2 cellular contexts compared by ENCODE assay signal in the genomic region with DNA sequence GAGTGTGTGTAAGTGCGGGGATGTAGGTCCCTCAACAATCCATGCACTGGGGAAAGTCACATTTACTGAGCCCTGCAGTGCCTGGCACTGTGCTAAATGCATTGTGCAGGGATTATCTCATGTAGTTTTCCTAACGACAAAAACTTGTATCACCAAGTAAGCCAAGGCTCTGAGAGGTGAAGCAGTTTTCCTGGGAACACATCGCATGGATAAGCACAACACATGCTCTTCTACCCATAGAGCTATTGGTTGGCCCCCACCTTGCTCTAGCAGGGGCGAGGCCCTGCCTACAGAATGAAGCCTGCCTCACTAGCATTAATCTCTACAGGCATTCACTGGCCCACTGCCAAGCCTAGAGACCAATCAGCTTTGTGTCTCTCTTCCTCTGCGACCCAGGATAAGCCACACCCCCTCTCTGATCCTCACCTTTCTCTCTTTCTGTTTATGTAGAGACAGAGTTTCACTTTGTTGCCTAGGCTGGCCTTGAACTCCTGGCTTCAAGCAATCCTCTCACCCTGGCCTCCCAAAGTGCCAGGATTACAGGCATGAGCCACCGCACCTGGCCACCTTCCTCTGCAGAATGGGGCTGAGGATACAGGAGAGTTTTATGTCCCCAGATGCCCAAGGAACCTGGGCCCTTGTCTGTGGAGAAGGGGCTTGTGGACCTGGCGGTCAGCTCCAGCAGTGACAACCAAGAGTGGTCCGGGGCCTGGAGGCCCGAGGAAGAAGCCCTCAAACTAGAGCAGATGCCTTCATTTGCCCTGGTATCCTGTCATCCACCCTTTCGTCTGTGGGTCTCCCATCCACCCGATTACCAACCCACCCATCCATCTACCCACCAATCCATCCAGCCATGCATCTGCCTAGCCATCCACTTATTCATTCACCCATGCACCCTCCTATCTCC.
TF ChIP-seq lines count a peak whose summit lies in the region.

No MANE protein-coding gene starts in this region.

TF ChIP-seq in IMR-90, 13 proteins besides CTCF, POLR2A, EP300 and RAD21:
- no peak for TF ChIP-seq RFX5 (IDR thresholded peaks at IDR 0.05; ENCODE audit: low read depth, low read length)
- no peak for TF ChIP-seq FOS (IDR thresholded peaks at IDR 0.05; ENCODE audit: low read depth, low read length)

TF ChIP-seq in HepG2, 621 proteins besides CTCF, POLR2A, EP300 and RAD21 (continues in another document):
- TF ChIP-seq ZBTB1 (CRISPR knock-in tag; IDR thresholded peaks at IDR 0.05; ENCODE audit: borderline replicate concordance): no peak
- TF ChIP-seq ZNF460 (CRISPR knock-in tag; IDR thresholded peaks at IDR 0.05; ENCODE audit: borderline replicate concordance): no peak; the same call in 1 of the 2 replicates
- TF ChIP-seq IRF9 (CRISPR knock-in tag; IDR thresholded peaks at IDR 0.05; ENCODE audit: borderline replicate concordance): 0 out of 2 replicates have a peak, but pooled peaks have one; percentile 49
- TF ChIP-seq CENPT (CRISPR knock-in tag; IDR thresholded peaks at IDR 0.05; ENCODE audit: low read depth): no peak
- peak; percentile 90 for TF ChIP-seq ZFX (CRISPR knock-in tag; IDR thresholded peaks at IDR 0.05; ENCODE audit: low read depth)
- TF ChIP-seq SP4 (CRISPR knock-in tag; IDR thresholded peaks at IDR 0.05): 0 out of 2 replicates have a peak, but pooled peaks have one; percentile 24
- TF ChIP-seq, protein P1, sequence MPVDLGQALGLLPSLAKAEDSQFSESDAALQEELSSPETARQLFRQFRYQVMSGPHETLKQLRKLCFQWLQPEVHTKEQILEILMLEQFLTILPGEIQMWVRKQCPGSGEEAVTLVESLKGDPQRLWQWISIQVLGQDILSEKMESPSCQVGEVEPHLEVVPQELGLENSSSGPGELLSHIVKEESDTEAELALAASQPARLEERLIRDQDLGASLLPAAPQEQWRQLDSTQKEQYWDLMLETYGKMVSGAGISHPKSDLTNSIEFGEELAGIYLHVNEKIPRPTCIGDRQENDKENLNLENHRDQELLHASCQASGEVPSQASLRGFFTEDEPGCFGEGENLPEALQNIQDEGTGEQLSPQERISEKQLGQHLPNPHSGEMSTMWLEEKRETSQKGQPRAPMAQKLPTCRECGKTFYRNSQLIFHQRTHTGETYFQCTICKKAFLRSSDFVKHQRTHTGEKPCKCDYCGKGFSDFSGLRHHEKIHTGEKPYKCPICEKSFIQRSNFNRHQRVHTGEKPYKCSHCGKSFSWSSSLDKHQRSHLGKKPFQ (CRISPR knock-in tag; IDR thresholded peaks at IDR 0.05; ENCODE audit: insufficient replicate concordance): no peak
- TF ChIP-seq ZFY (CRISPR knock-in tag; IDR thresholded peaks at IDR 0.05): peak; percentile 85
- TF ChIP-seq IRF2 (CRISPR knock-in tag; IDR thresholded peaks at IDR 0.05): peak; percentile 84; the same call in 1 of the 2 replicates
- TF ChIP-seq ISL2 (CRISPR knock-in tag; IDR thresholded peaks at IDR 0.05): peak; percentile 78; the same call in 1 of the 2 replicates
- TF ChIP-seq, protein P2, sequence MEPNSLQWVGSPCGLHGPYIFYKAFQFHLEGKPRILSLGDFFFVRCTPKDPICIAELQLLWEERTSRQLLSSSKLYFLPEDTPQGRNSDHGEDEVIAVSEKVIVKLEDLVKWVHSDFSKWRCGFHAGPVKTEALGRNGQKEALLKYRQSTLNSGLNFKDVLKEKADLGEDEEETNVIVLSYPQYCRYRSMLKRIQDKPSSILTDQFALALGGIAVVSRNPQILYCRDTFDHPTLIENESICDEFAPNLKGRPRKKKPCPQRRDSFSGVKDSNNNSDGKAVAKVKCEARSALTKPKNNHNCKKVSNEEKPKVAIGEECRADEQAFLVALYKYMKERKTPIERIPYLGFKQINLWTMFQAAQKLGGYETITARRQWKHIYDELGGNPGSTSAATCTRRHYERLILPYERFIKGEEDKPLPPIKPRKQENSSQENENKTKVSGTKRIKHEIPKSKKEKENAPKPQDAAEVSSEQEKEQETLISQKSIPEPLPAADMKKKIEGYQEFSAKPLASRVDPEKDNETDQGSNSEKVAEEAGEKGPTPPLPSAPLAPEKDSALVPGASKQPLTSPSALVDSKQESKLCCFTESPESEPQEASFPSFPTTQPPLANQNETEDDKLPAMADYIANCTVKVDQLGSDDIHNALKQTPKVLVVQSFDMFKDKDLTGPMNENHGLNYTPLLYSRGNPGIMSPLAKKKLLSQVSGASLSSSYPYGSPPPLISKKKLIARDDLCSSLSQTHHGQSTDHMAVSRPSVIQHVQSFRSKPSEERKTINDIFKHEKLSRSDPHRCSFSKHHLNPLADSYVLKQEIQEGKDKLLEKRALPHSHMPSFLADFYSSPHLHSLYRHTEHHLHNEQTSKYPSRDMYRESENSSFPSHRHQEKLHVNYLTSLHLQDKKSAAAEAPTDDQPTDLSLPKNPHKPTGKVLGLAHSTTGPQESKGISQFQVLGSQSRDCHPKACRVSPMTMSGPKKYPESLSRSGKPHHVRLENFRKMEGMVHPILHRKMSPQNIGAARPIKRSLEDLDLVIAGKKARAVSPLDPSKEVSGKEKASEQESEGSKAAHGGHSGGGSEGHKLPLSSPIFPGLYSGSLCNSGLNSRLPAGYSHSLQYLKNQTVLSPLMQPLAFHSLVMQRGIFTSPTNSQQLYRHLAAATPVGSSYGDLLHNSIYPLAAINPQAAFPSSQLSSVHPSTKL (CRISPR knock-in tag; IDR thresholded peaks at IDR 0.05): peak; percentile 80
- peak; percentile 64 for TF ChIP-seq POGZ (CRISPR knock-in tag; IDR thresholded peaks at IDR 0.05)
- TF ChIP-seq NR2F6 (IDR thresholded peaks at IDR 0.05): peak; percentile 86
- peak; percentile 95 for TF ChIP-seq NR2F6 (CRISPR knock-in tag; IDR thresholded peaks at IDR 0.05)
- peak; percentile 30; the same call in 1 of the 2 replicates for TF ChIP-seq FOXC1 (CRISPR knock-in tag; IDR thresholded peaks at IDR 0.05; ENCODE audit: borderline replicate concordance)
- TF ChIP-seq, protein P3, sequence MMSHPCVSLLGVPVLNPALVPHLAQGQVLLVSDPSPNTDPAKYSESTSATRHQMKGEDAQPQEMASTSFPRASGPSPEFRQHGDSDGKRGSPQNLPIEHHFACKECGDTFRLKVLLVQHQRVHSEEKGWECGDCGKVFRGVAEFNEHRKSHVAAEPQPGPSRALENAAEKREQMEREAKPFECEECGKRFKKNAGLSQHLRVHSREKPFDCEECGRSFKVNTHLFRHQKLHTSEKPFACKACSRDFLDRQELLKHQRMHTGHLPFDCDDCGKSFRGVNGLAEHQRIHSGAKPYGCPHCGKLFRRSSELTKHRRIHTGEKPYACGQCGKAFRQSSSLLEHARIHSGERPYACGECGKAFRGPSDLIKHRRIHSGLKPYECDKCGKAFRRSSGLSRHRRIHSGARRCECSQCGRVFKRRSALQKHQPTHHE (CRISPR knock-in tag; IDR thresholded peaks at IDR 0.05; ENCODE audit: borderline replicate concordance): peak; percentile 92; the same call in 1 of the 2 replicates
- TF ChIP-seq ZNF703 (CRISPR knock-in tag; IDR thresholded peaks at IDR 0.05; ENCODE audit: borderline replicate concordance): no peak; the same call in 1 of the 2 replicates
- TF ChIP-seq, protein P4, sequence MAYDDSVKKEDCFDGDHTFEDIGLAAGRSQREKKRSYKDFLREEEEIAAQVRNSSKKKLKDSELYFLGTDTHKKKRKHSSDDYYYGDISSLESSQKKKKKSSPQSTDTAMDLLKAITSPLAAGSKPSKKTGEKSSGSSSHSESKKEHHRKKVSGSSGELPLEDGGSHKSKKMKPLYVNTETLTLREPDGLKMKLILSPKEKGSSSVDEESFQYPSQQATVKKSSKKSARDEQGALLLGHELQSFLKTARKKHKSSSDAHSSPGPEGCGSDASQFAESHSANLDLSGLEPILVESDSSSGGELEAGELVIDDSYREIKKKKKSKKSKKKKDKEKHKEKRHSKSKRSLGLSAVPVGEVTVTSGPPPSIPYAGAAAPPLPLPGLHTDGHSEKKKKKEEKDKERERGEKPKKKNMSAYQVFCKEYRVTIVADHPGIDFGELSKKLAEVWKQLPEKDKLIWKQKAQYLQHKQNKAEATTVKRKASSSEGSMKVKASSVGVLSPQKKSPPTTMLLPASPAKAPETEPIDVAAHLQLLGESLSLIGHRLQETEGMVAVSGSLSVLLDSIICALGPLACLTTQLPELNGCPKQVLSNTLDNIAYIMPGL (CRISPR knock-in tag; IDR thresholded peaks at IDR 0.05; ENCODE audit: borderline replicate concordance in 1 of 2, low read depth in 1 of 2): peak in 1 of 2 experiments; percentile 5; a peak in 1 of 4 replicates
- no peak for TF ChIP-seq TFDP2 (CRISPR knock-in tag; IDR thresholded peaks at IDR 0.05)
- TF ChIP-seq FOXA1 (IDR thresholded peaks at IDR 0.05): no peak
- peak; percentile 68 for TF ChIP-seq FOXA1 (CRISPR knock-in tag; IDR thresholded peaks at IDR 0.05)
- TF ChIP-seq SRY (CRISPR knock-in tag; IDR thresholded peaks at IDR 0.05): peak; percentile 26; the same call in 1 of the 2 replicates
- TF ChIP-seq ZNF251 (CRISPR knock-in tag; IDR thresholded peaks at IDR 0.05): no peak
- no peak for TF ChIP-seq PCBP2 (optimal IDR thresholded peaks at IDR 0.05; ENCODE audit: low read depth, low read length, poor library complexity, severe bottlenecking)
- TF ChIP-seq ZNF614 (CRISPR knock-in tag; IDR thresholded peaks at IDR 0.05; ENCODE audit: borderline replicate concordance): peak; percentile 75; the same call in 1 of the 2 replicates
- no peak for TF ChIP-seq ZNF558 (CRISPR knock-in tag; IDR thresholded peaks at IDR 0.05; ENCODE audit: borderline replicate concordance)
- peak; percentile 75; the same call in 1 of the 2 replicates for TF ChIP-seq ZNF580 (CRISPR knock-in tag; IDR thresholded peaks at IDR 0.05; ENCODE audit: borderline replicate concordance, low read depth)
- no peak for TF ChIP-seq HNRNPK (IDR thresholded peaks at IDR 0.05; ENCODE audit: low read depth, low read length, poor library complexity, severe bottlenecking)
- TF ChIP-seq REXO4 (CRISPR knock-in tag; IDR thresholded peaks at IDR 0.05; ENCODE audit: borderline replicate concordance): no peak
- TF ChIP-seq GATAD2A (CRISPR knock-in tag; IDR thresholded peaks at IDR 0.05): peak; percentile 45; the same call in 1 of the 2 replicates
- peak; percentile 28; the same call in 1 of the 2 replicates for TF ChIP-seq ATF1 (CRISPR knock-in tag; IDR thresholded peaks at IDR 0.05)
- no peak for TF ChIP-seq ATF3 (CRISPR knock-in tag; IDR thresholded peaks at IDR 0.05)
- TF ChIP-seq KDM2A (CRISPR knock-in tag; IDR thresholded peaks at IDR 0.05; ENCODE audit: borderline replicate concordance, low read depth): 0 out of 2 replicates have a peak, but pooled peaks have one; percentile 20
- TF ChIP-seq THYN1 (CRISPR knock-in tag; IDR thresholded peaks at IDR 0.05; ENCODE audit: borderline replicate concordance, low read depth): no peak
- peak; percentile 47; the same call in 1 of the 2 replicates for TF ChIP-seq RELA (CRISPR knock-in tag; IDR thresholded peaks at IDR 0.05)
- peak in 1 of 2 experiments; percentile 51; a peak in 1 of 4 replicates for TF ChIP-seq ATF4 (CRISPR knock-in tag; IDR thresholded peaks at IDR 0.05)
- TF ChIP-seq MXD1 (CRISPR knock-in tag; IDR thresholded peaks at IDR 0.05): no peak
- TF ChIP-seq NFKB2 (CRISPR knock-in tag; IDR thresholded peaks at IDR 0.05; ENCODE audit: borderline replicate concordance): peak; percentile 89; the same call in 1 of the 2 replicates
- no peak for TF ChIP-seq ZNF597 (CRISPR knock-in tag; IDR thresholded peaks at IDR 0.05)
- no peak for TF ChIP-seq AKAP8 (CRISPR knock-in tag; IDR thresholded peaks at IDR 0.05)
- TF ChIP-seq KMT2B (CRISPR knock-in tag; IDR thresholded peaks at IDR 0.05): peak; percentile 16; the same call in 1 of the 2 replicates
- TF ChIP-seq DR1 (CRISPR knock-in tag; IDR thresholded peaks at IDR 0.05): peak; percentile 83; the same call in 1 of the 2 replicates
- TF ChIP-seq ZNF567 (CRISPR knock-in tag; IDR thresholded peaks at IDR 0.05; ENCODE audit: borderline replicate concordance): no peak; the same call in 1 of the 2 replicates
- TF ChIP-seq ZNF33A (CRISPR knock-in tag; IDR thresholded peaks at IDR 0.05; ENCODE audit: borderline replicate concordance): no peak
- 0 out of 2 replicates have a peak, but pooled peaks have one; percentile 39 for TF ChIP-seq ZNF468 (CRISPR knock-in tag; IDR thresholded peaks at IDR 0.05)
- TF ChIP-seq ZNF605 (CRISPR knock-in tag; IDR thresholded peaks at IDR 0.05): peak; percentile 75; the same call in 1 of the 2 replicates
